Comparison of ENCODE assay signal across 8 cellular contexts in the genomic region with DNA sequence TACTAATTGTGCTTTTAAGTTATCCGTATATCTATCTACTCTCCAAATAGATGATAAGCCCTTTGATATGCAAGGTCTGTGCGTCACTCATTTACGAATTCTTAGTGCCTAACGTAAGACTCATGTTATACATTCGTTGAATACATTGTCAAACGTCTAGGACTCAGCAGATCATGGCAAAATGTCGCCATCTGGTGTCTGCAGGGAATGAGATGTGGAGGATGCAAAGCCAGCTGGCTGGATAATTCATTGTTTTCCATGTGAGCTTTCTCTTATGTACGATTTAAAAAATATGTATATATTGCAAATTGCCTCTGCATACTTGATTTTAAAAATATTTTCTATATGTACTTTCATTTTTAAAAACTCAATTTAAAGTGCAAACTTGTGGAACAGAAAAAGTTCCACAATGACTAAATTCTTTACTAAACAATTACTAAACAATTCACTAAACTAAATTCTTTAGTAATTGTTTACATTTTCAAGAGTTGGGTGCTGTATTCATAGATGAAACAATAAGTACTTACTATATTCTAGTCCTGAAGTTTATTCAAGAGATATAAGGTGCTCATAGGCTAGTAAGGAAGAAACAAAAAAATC. TPM values are rescaled to one million over a fixed set of nuclear protein-coding genes. Genes with fewer than 3 reads are reported as not detected.
DNase-seq lines count a peak whose midpoint lies in the region; ATAC-seq, FAIRE-seq and TF ChIP-seq lines count a peak whose summit lies in the region.

No MANE protein-coding gene starts in this region.

- H3K4me3 ChIP-seq in DOHH2 (ENCODE audit: low read length): 0 out of 2 replicates have a peak overlapping the region, but pooled peaks have one; percentile 8
- no peak overlapping the region for H3K4me3 ChIP-seq in endothelial cell of umbilical vein (replicated peaks in 1 of 3; ENCODE audit: insufficient read depth in 1 of 3, low read depth in 1 of 3, low read length in 3 of 3)
- no peak overlapping the region for H3K4me3 ChIP-seq in testis

- H3K36me3 ChIP-seq in DOHH2 (ENCODE audit: control insufficient read depth, low read length) (no peaks in the 10 kb centered on the region), endothelial cell of umbilical vein (ENCODE audit: control insufficient read depth in 2 of 2, extremely low read depth in 1 of 2, insufficient read depth in 2 of 2, low read length in 2 of 2) (no peaks in the 10 kb centered on the region), testis (ENCODE audit: low read depth, missing control alignments) (no peaks in the 10 kb centered on the region)

- ATAC-seq in HG02884 (IDR thresholded peaks at IDR 0.05; ENCODE audit: unreplicated experiment): peak; percentile 68
- ATAC-seq in HG03354 (IDR thresholded peaks at IDR 0.05; ENCODE audit: poor library complexity, severe bottlenecking, unreplicated experiment): no peak

- dilution Hi-C loops in endothelial cell of umbilical vein (cut with MboI; ENCODE audit: extremely low pct_ligation_motif_present, low sequenced_read_pairs): no loop called here

- BruUV-seq in endothelial cell of umbilical vein (replicated peaks; lab: Mats Ljungman, UMichigan): no TSS peak

- H3K27me3 ChIP-seq in DOHH2 (ENCODE audit: control insufficient read depth, low read length) (no peaks in the 10 kb centered on the region), endothelial cell of umbilical vein (ENCODE audit: control insufficient read depth in 2 of 2, insufficient read depth in 2 of 2, low read length in 2 of 2) (no peaks in the 10 kb centered on the region), testis (no peaks in the 10 kb centered on the region)

- H3K27ac ChIP-seq in DOHH2 (ENCODE audit: low read depth, low read length) (no peak overlapping the region), endothelial cell of umbilical vein (ENCODE audit: insufficient read depth, low read depth, low read length) (no peak overlapping the region), testis (no peak overlapping the region)

- H4K20me1 ChIP-seq in DOHH2 (ENCODE audit: control insufficient read depth, insufficient read depth, low read depth, low read length) (no peaks in the 10 kb centered on the region), endothelial cell of umbilical vein (replicated peaks; ENCODE audit: control insufficient read depth, extremely low read depth, insufficient read depth, low read length) (no peaks in the 10 kb centered on the region)

- 31 to 36% methylated on average over 8 of the region's 8 CpGs for WGBS in testis, 2 donors

- peak; percentile 82 for FAIRE-seq in endothelial cell of umbilical vein (lab: Jason Lieb, UNC)

- H3K9me1 ChIP-seq in endothelial cell of umbilical vein (replicated peaks; ENCODE audit: control insufficient read depth, extremely low read depth, insufficient read depth, low read length): no peaks in the 10 kb centered on the region

- POLR2A ChIA-PET in endothelial cell of umbilical vein (lab: Charles Lee): no interaction called here

- H3K4me1 ChIP-seq in DOHH2 (ENCODE audit: control insufficient read depth, low read length) (peaks cover 20% of the 10 kb centered on the region), endothelial cell of umbilical vein (ENCODE audit: control insufficient read depth, extremely low read depth, insufficient read depth, low read length) (no peaks in the 10 kb centered on the region), testis (no peaks in the 10 kb centered on the region)

- DNase-seq in NCI-H69 (lab: John Stamatoyannopoulos, UW): peak; percentile 79
- DNase-seq in activated CD8-positive, alpha-beta memory T cell treated with anti-CD3 and anti-CD28 coated beads for 4 hours (ENCODE audit: low read depth in 2 of 2): peak; percentile 1 to 6
- peak; percentile 75 for DNase-seq in endothelial cell of umbilical vein (ENCODE audit: low read depth, low spot score)
- peak; percentile 69 for DNase-seq in myocyte (ENCODE audit: low read depth)
- DNase-seq in testis: peak; percentile 74

- H3K9me3 ChIP-seq in DOHH2 (ENCODE audit: control insufficient read depth, insufficient read depth, low read length): no peaks in the 10 kb centered on the region
- no peaks in the 10 kb centered on the region for H3K9me3 ChIP-seq in endothelial cell of umbilical vein (replicated peaks; ENCODE audit: control insufficient read depth, insufficient read depth, low read length)
- no peaks in the 10 kb centered on the region for H3K9me3 ChIP-seq in testis

- no peak for TF ChIP-seq POLR2A in endothelial cell of umbilical vein (IDR thresholded peaks at IDR 0.05; ENCODE audit: low read depth, low read length)
- no peak for TF ChIP-seq POLR2A in testis (IDR thresholded peaks at IDR 0.05)

- no peak overlapping the region for H3K9ac ChIP-seq in endothelial cell of umbilical vein (replicated peaks; ENCODE audit: extremely low read depth, insufficient read depth, low read length)

- CTCF ChIA-PET in endothelial cell of umbilical vein (lab: Charles Lee): interaction anchor here (0.5 to 9.0 kb wide), 49 partner anchors 9 to 1730 kb away, joined by 3 to 302 read pairs (median 6); partner anchors contain the start of genes SCN3B and ZNF202

- H3K4me2 ChIP-seq in DOHH2 (ENCODE audit: low read length): peak overlapping the region; percentile 32
- H3K4me2 ChIP-seq in endothelial cell of umbilical vein (ENCODE audit: insufficient read depth, low read length): no peak overlapping the region

- no peak overlapping the region for H2AFZ ChIP-seq in endothelial cell of umbilical vein (ENCODE audit: low read depth, low read length)

- no peaks in the 10 kb centered on the region for H3F3A ChIP-seq in DOHH2 (ENCODE audit: control insufficient read depth, insufficient read depth)

- H3K79me2 ChIP-seq in DOHH2 (ENCODE audit: control insufficient read depth, low read length): no peaks in the 10 kb centered on the region
- H3K79me2 ChIP-seq in endothelial cell of umbilical vein (ENCODE audit: control insufficient read depth, insufficient read depth, low read length): no peaks in the 10 kb centered on the region

- TF ChIP-seq CTCF in DOHH2 (IDR thresholded peaks at IDR 0.05; ENCODE audit: low read depth, low read length, poor library complexity, severe bottlenecking) (peak; percentile 81), endothelial cell of umbilical vein (IDR thresholded peaks at IDR 0.05; ENCODE audit: extremely low read depth in 1 of 2, insufficient read depth in 1 of 2, low read depth in 1 of 2, low read length in 2 of 2) (peak; percentile 61 to 69), testis (IDR thresholded peaks at IDR 0.05) (peak; percentile 49 to 60 (median 53))

- intact Hi-C loops in endothelial cell of umbilical vein (cut with micrococcal nuclease) (loop anchor here (1.0 kb wide), 3 partner anchors 66 to 196 kb away; no protein-coding TSS in a partner anchor), testis (cut with DNase I; ENCODE audit: low total_unique reads) (loop anchor here (5.0 kb wide), 1 partner anchor 125 kb away; no protein-coding TSS in a partner anchor)

- no peaks in the 10 kb centered on the region for H3K9me2 ChIP-seq in DOHH2 (replicated peaks; ENCODE audit: control insufficient read depth, low read length)

TF ChIP-seq in endothelial cell of umbilical vein, 7 proteins besides CTCF, POLR2A, EP300 and RAD21 (continues in another document):
- TF ChIP-seq MYC (IDR thresholded peaks at IDR 0.05; ENCODE audit: low read depth, low read length): no peak
- TF ChIP-seq MAX (IDR thresholded peaks at IDR 0.05; ENCODE audit: insufficient read depth, insufficient read length): no peak
- TF ChIP-seq JUN (IDR thresholded peaks at IDR 0.05; ENCODE audit: borderline replicate concordance, insufficient read depth, insufficient read length, low read depth): no peak

RNA-seq across cellular contexts. Expression of gene ZNF202, which starts 33.8 kb away (rescaled TPM):
- total RNA-seq in endothelial cell of umbilical vein: 12.3 and 13.1 TPM in 2 replicates
- 5.5 and 6.5 TPM in 2 replicates for polyA plus RNA-seq in endothelial cell of umbilical vein
- 6.0 and 6.6 TPM in 2 replicates for polyA plus RNA-seq in endothelial cell of umbilical vein (2011; cell fraction: cytosol; rRNA removed)
- polyA plus RNA-seq in endothelial cell of umbilical vein (2011; cell fraction: nucleus; rRNA removed): 30.3 and 36.8 TPM in 2 replicates
- 7.7 and 7.8 TPM in 2 replicates for polyA plus RNA-seq in endothelial cell of umbilical vein (2012)
- 10.2 and 11.4 TPM in 2 replicates for polyA minus RNA-seq in endothelial cell of umbilical vein
- 3.5 TPM for polyA minus RNA-seq in endothelial cell of umbilical vein (2011; cell fraction: cytosol; rRNA and poly(A)+ RNA removed)
- 13.6 and 19.2 TPM in 2 replicates for polyA minus RNA-seq in endothelial cell of umbilical vein (2011; cell fraction: nucleus; rRNA and poly(A)+ RNA removed)
- 7.0 and 10.1 TPM in 2 replicates for total RNA-seq in myocyte
- 8.0 TPM for polyA plus RNA-seq in myocyte (2012)
- total RNA-seq in testis: 10 to 100 TPM; 24.4 to 25.5 TPM
- 30.7 TPM for polyA plus RNA-seq in testis (ENCODE audit: insufficient read depth, low read depth, low replicate concordance)

RNA-seq across cellular contexts. Expression of gene OR6X1, which starts 46.6 kb away (rescaled TPM):
- total RNA-seq in endothelial cell of umbilical vein: not detected in 2 replicates
- not detected in 2 replicates for polyA plus RNA-seq in endothelial cell of umbilical vein
- polyA plus RNA-seq in endothelial cell of umbilical vein (2011; cell fraction: cytosol; rRNA removed): not detected in 2 replicates
- not detected in 2 replicates for polyA plus RNA-seq in endothelial cell of umbilical vein (2011; cell fraction: nucleus; rRNA removed)
- polyA plus RNA-seq in endothelial cell of umbilical vein (2012): not detected in 2 replicates
- not detected in 2 replicates for polyA minus RNA-seq in endothelial cell of umbilical vein
- polyA minus RNA-seq in endothelial cell of umbilical vein (2011; cell fraction: cytosol; rRNA and poly(A)+ RNA removed): not detected
- not detected in 2 replicates for polyA minus RNA-seq in endothelial cell of umbilical vein (2011; cell fraction: nucleus; rRNA and poly(A)+ RNA removed)
- not detected in 2 replicates for total RNA-seq in myocyte
- not detected for polyA plus RNA-seq in myocyte (2012)
- total RNA-seq in testis: not detected
- not detected for polyA plus RNA-seq in testis (ENCODE audit: insufficient read depth, low read depth, low replicate concordance)

RNA-seq across cellular contexts. Expression of gene SCN3B, which starts 53.3 kb away (rescaled TPM):
- total RNA-seq in endothelial cell of umbilical vein (1.4 and 1.5 TPM in 2 replicates), myocyte (0.32 and 0.99 TPM in 2 replicates), testis (1 to 10 TPM; 3.9 to 5.1 TPM)
- polyA plus RNA-seq in endothelial cell of umbilical vein (0.72 and 0.91 TPM in 2 replicates), testis (ENCODE audit: insufficient read depth, low read depth, low replicate concordance) (2.4 TPM)
- polyA plus RNA-seq in endothelial cell of umbilical vein (2011; cell fraction: cytosol; rRNA removed): 0.45 and 0.51 TPM in 2 replicates
- 1.3 and 1.6 TPM in 2 replicates for polyA plus RNA-seq in endothelial cell of umbilical vein (2011; cell fraction: nucleus; rRNA removed)
- 0.83 and 1.1 TPM in 2 replicates for polyA plus RNA-seq in endothelial cell of umbilical vein (2012)
- 1.5 and 3.8 TPM in 2 replicates for polyA minus RNA-seq in endothelial cell of umbilical vein
- polyA minus RNA-seq in endothelial cell of umbilical vein (2011; cell fraction: cytosol; rRNA and poly(A)+ RNA removed): not detected
- 0.63 and 0.77 TPM in 2 replicates for polyA minus RNA-seq in endothelial cell of umbilical vein (2011; cell fraction: nucleus; rRNA and poly(A)+ RNA removed)
- polyA plus RNA-seq in myocyte (2012): 0.26 TPM

Comparison
In these comparisons a context has a peak if more than half of its experiments do, and no peak if none do; other contexts are left out.
1. DNase-seq: peak in every context shown above with its lines; median percentile 79 in NCI-H69; 75 in endothelial cell of umbilical vein; 74 in testis; 69 in myocyte; 4 in activated CD8-positive, alpha-beta memory T cell treated with anti-CD3 and anti-CD28 coated beads for 4 hours.